ENCODE assay signal across 31 cellular contexts in genomic region chr20:38239406-38239805, GRCh38. TPM values are rescaled to one million over a fixed set of nuclear protein-coding genes. Genes with fewer than 3 reads are reported as not detected.
"Had no signal": no experiment of that assay in that cellular context is flagged by ENCODE, and none has a peak within 500 bp of the region (broad histone marks: within the 10 kb centered on the region; RNA-seq: fewer than 3 reads in every experiment).

No MANE protein-coding gene starts in this region.

- H3K36me3 ChIP-seq: breast epithelium had no signal

- H3K27me3 ChIP-seq: ascending aorta, breast epithelium had no signal

- DNase-seq: activated CD4-positive, alpha-beta memory T cell treated with anti-CD3 and anti-CD28 coated beads, Interleukin-2, amount 10 ng/mL, durations not matched to agents 7 days and 5 days; activated CD4-positive, alpha-beta T cell treated with anti-CD3 and anti-CD28 coated beads for 1 hour; activated CD4-positive, alpha-beta T cell treated with anti-CD3 and anti-CD28 coated beads for 36 hours; activated CD4-positive, alpha-beta T cell treated with anti-CD3 and anti-CD28 coated beads for 48 hours; activated CD4-positive, alpha-beta T cell treated with anti-CD3 and anti-CD28 coated beads, Interleukin-2, amount 10 ng/mL, durations not matched to agents 7 days and 5 days; activated CD4-positive, alpha-beta T cell treated with anti-CD3 and anti-CD28 coated beads, Interleukin-2, amount 50 U/mL, for 48 hours; activated CD4-positive, CD25-positive, alpha-beta regulatory T cell; activated CD8-positive, alpha-beta memory T cell treated with anti-CD3 and anti-CD28 coated beads for 24 hours; activated CD8-positive, alpha-beta memory T cell treated with anti-CD3 and anti-CD28 coated beads, Interleukin-2, amount 10 ng/mL, durations not matched to agents 7 days and 5 days; activated CD8-positive, alpha-beta memory T cell treated with anti-CD3 and anti-CD28 coated beads, Interleukin-2, amount 50 U/mL, for 48 hours; activated CD8-positive, alpha-beta T cell treated with anti-CD3 and anti-CD28 coated beads, Interleukin-2, amount 10 ng/mL, durations not matched to agents 7 days and 5 days; activated effector memory CD4-positive, alpha-beta T cell treated with Interleukin-2 at 50 U/mL for 16 hours; activated gamma-delta T cell; activated naive CD4-positive, alpha-beta T cell treated with anti-CD3 and anti-CD28 coated beads, Interleukin-2, amount 10 ng/mL, durations not matched to agents 7 days and 5 days; activated naive CD4-positive, alpha-beta T cell treated with Interleukin-2 at 50 U/mL for 16 hours; activated naive CD8-positive, alpha-beta T cell treated with anti-CD3 and anti-CD28 coated beads, Interleukin-2, amount 10 ng/mL, durations not matched to agents 7 days and 5 days; activated naive CD8-positive, alpha-beta T cell treated with anti-CD3 and anti-CD28 coated beads, Interleukin-2, amount 50 U/mL, for 24 hours; activated T-cell treated with anti-CD3 and anti-CD28 coated beads, Interleukin-2, amount 50 U/mL, for 24 hours; activated T-cell treated with anti-CD3 and anti-CD28 coated beads, Interleukin-2, amount 50 U/mL, for 48 hours; amygdala; anterior cingulate cortex; central memory CD4-positive, alpha-beta T cell; T-helper 1 cell; T-helper 2 cell; T-helper 9 cell; WERI-Rb-1 had no signal

- ATAC-seq: activated CD4-positive, alpha-beta T cell treated with anti-CD3 and anti-CD28 coated beads for 36 hours; activated CD4-positive, CD25-positive, alpha-beta regulatory T cell treated with anti-CD3 and anti-CD28 coated beads, Interleukin-2, amount 50 U/mL, for 24 hours; activated CD8-positive, alpha-beta memory T cell treated with anti-CD3 and anti-CD28 coated beads, Interleukin-2, amount 10 ng/mL, durations not matched to agents 7 days and 5 days; activated CD8-positive, alpha-beta T cell treated with anti-CD3 and anti-CD28 coated beads, Interleukin-2, amount 10 ng/mL, durations not matched to agents 7 days and 5 days; activated naive CD8-positive, alpha-beta T cell treated with anti-CD3 and anti-CD28 coated beads, Interleukin-2, amount 50 U/mL, for 24 hours; WTC11 had no signal

- H3K4me3 ChIP-seq: ascending aorta, breast epithelium had no signal

- H3K4me1 ChIP-seq: ascending aorta, breast epithelium had no signal

- H3K27ac ChIP-seq: ascending aorta, breast epithelium, WERI-Rb-1 had no signal

RNA-seq across cellular contexts. Expression of gene KIAA1755, which starts 21.1 kb away (rescaled TPM):
- total RNA-seq: activated CD4-positive, alpha-beta memory T cell treated with anti-CD3 and anti-CD28 coated beads, Interleukin-2, amount 10 ng/mL, durations not matched to agents 7 days and 5 days; activated CD4-positive, alpha-beta T cell treated with anti-CD3 and anti-CD28 coated beads for 36 hours; activated CD4-positive, alpha-beta T cell treated with anti-CD3 and anti-CD28 coated beads, Interleukin-2, amount 10 ng/mL, durations not matched to agents 7 days and 5 days; activated CD8-positive, alpha-beta memory T cell treated with anti-CD3 and anti-CD28 coated beads, Interleukin-2, amount 10 ng/mL, durations not matched to agents 7 days and 5 days; activated CD8-positive, alpha-beta T cell treated with anti-CD3 and anti-CD28 coated beads, Interleukin-2, amount 10 ng/mL, durations not matched to agents 7 days and 5 days; activated naive CD8-positive, alpha-beta T cell treated with anti-CD3 and anti-CD28 coated beads, Interleukin-2, amount 10 ng/mL, durations not matched to agents 7 days and 5 days; activated T-helper 2 cell treated with anti-CD3 and anti-CD28 coated beads, Interferon-gamma antibody, Interleukin-2, Interleukin-4, amounts not matched to agents 10 μg/mL and 5 μg/mL and 100 μg/mL, durations not matched to agents 14 hours and 24 hours and 36 hours had no signal
